8 cellular contexts compared by ENCODE assay signal in the genomic region with DNA sequence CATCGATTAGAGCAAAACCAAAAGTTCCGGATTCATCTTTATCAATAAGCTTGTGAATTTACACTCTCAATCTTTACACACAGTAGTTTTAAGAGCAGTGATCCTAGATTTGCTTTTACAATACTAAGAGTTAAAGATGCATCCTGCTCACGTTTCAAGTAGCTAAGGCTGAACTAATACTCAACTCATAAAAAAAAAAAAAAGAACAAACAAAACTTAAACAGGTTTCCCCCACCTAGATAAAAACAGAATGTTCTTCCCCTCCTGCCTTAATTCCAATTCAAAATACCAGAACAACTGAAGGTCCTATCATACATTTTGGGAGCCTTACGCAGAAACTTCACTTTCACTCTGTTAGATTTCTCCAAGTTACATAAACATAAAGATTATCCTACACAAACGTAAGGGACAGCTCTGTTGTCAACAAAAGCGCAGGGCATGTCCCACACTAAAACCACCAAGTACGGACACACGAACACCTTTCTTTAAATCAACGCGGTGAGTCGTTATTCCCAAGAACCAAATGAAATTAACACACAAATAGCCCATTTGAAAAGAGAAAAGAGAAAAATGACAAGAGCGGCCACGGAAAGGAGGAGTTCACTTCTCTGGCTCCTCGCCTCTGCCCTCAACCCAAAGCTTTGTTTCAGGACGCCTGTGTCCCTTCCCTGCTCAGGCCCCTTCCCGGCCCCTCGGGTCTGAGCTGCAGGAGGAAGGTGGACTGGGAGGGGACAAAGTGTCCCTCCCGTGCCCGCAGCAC. TPM values are rescaled to one million over a fixed set of nuclear protein-coding genes. Genes with fewer than 3 reads are reported as not detected.
A peak's percentile ranks its signal among the peaks of the same experiment; 100 is the strongest.
DNase-seq lines count a peak whose midpoint lies in the region; ATAC-seq and TF ChIP-seq lines count a peak whose summit lies in the region.

No MANE protein-coding gene starts in this region.

- H3K4me1 ChIP-seq in lower lobe of right lung: peaks cover 56% of the 10 kb centered on the region

- TF ChIP-seq CTCF in brain microvascular endothelial cell (IDR thresholded peaks at IDR 0.05; ENCODE audit: low read depth, low read length, missing control alignments) (no peak), lower lobe of right lung (IDR thresholded peaks at IDR 0.05) (no peak), type B pancreatic cell (conservative IDR thresholded peaks at IDR 0.05) (peak; percentile 15)

- H3K27me3 ChIP-seq in brain microvascular endothelial cell (replicated peaks): no peaks in the 10 kb centered on the region
- H3K27me3 ChIP-seq in lower lobe of right lung (ENCODE audit: low read depth): no peaks in the 10 kb centered on the region

- peak; percentile 30 for DNase-seq in ELR (ENCODE audit: low read depth)
- peak; percentile 1 for DNase-seq in LoVo (ENCODE audit: low spot score)
- peak; percentile 7 for DNase-seq in brain microvascular endothelial cell
- DNase-seq in lower lobe of right lung: no peak
- no peak for DNase-seq in type B pancreatic cell (ENCODE audit: extremely low spot score, unreplicated experiment)
- DNase-seq in NOMO-1 treated with DMSO at 0.1 percent for 48 hours (lab: John Stamatoyannopoulos, UW; ENCODE audit: unreplicated experiment): no peak
- DNase-seq in midbrain (lab: John Stamatoyannopoulos, UW): no peak

- ATAC-seq in lower lobe of right lung (no peak), GM21423 (IDR thresholded peaks at IDR 0.05; ENCODE audit: unreplicated experiment) (no peak)

- H3K4me3 Mint-ChIP-seq in type B pancreatic cell: peak overlapping the region; percentile 94

- intact Hi-C loops in lower lobe of right lung (cut with DNase I): no loop called here

- H3K9me3 Mint-ChIP-seq in type B pancreatic cell: no peaks in the 10 kb centered on the region

- H3K36me3 ChIP-seq in brain microvascular endothelial cell (replicated peaks): peaks cover 5% of the 10 kb centered on the region
- peaks cover 5% of the 10 kb centered on the region for H3K36me3 ChIP-seq in lower lobe of right lung

- H3K27ac Mint-ChIP-seq in type B pancreatic cell: peak overlapping the region; percentile 99

- peaks cover 21% of the 10 kb centered on the region for H3K36me3 Mint-ChIP-seq in type B pancreatic cell

- H3K4me1 Mint-ChIP-seq in type B pancreatic cell (ENCODE audit: unreplicated experiment): peaks cover 30% of the 10 kb centered on the region

- peak overlapping the region; percentile 99 for H3K27ac ChIP-seq in brain microvascular endothelial cell
- H3K27ac ChIP-seq in lower lobe of right lung: peak overlapping the region; percentile 97

- H3K4me3 ChIP-seq in brain microvascular endothelial cell (ENCODE audit: low read depth, low read length) (peak overlapping the region; percentile 87), lower lobe of right lung (peak overlapping the region; percentile 86)

- H3K27me3 Mint-ChIP-seq in type B pancreatic cell: no peaks in the 10 kb centered on the region

- H3K9me3 ChIP-seq in lower lobe of right lung: no peaks in the 10 kb centered on the region

- in situ Hi-C loops in brain microvascular endothelial cell (cut with HindIII; ENCODE audit: low pct_ligation_motif_present, low sequenced_read_pairs): no loop called here

RNA-seq across cellular contexts. Expression of gene CBLB, which starts 0.9 kb away (rescaled TPM):
- total RNA-seq in lower lobe of right lung (29.7 TPM), type B pancreatic cell (ENCODE audit: low replicate concordance) (50.6 and 57.0 TPM in 2 replicates)

Comparison
In these comparisons a context has a peak if more than half of its experiments do, and no peak if none do; other contexts are left out.
1. DNase-seq: peak in ELR (single experiment), LoVo (single experiment) and brain microvascular endothelial cell (single experiment); none in lower lobe of right lung (single experiment), type B pancreatic cell (single experiment), NOMO-1 treated with DMSO at 0.1 percent for 48 hours (single experiment) and midbrain (single experiment).